ENCODE assay signal across 8 cellular contexts in genomic region chr14:83071888-83072501, GRCh38.
DNase-seq lines count a peak whose midpoint lies in the region; ATAC-seq and TF ChIP-seq lines count a peak whose summit lies in the region.

No MANE protein-coding gene starts in this region.

- peak; percentile 76 for ATAC-seq in GM19395 (IDR thresholded peaks at IDR 0.05; ENCODE audit: unreplicated experiment)
- peak; percentile 47; the same call in 1 of the 3 replicates for ATAC-seq in SK-N-SH treated with all-trans-retinoic acid at 6 μM for 48 hours
- no peak for ATAC-seq in GM18498 (IDR thresholded peaks at IDR 0.05; ENCODE audit: unreplicated experiment)

- peak; percentile 42 for TF ChIP-seq CTCF in neural cell (IDR thresholded peaks at IDR 0.05; ENCODE audit: poor library complexity, severe bottlenecking)
- no peak for TF ChIP-seq CTCF in esophagus muscularis mucosa (IDR thresholded peaks at IDR 0.05)

- no peak for TF ChIP-seq POLR2A in esophagus muscularis mucosa (IDR thresholded peaks at IDR 0.05; ENCODE audit: low read depth)

- no peaks in the 10 kb centered on the region for H3K9me2 ChIP-seq in neural cell (ENCODE audit: insufficient read depth, low read length)

- no peak overlapping the region for H3K9ac ChIP-seq in neural cell (ENCODE audit: low read length)

- TF ChIP-seq RAD21 in neural cell (conservative IDR thresholded peaks at IDR 0.05), result peak; percentile 45

- H3K36me3 ChIP-seq in neural cell (ENCODE audit: insufficient read depth, low read length) (no peaks in the 10 kb centered on the region), esophagus muscularis mucosa (no peaks in the 10 kb centered on the region)

- no peak overlapping the region for H3K4me2 ChIP-seq in neural cell (ENCODE audit: low read length)

- H3K27me3 ChIP-seq in neural cell (ENCODE audit: insufficient read depth, low read depth, low read length) (no peaks in the 10 kb centered on the region), esophagus muscularis mucosa (no peaks in the 10 kb centered on the region)

- 56% methylated on average over 5 of the region's 5 CpGs for WGBS in esophagus muscularis mucosa

- no peaks in the 10 kb centered on the region for H3K9me3 ChIP-seq in neural cell (ENCODE audit: low read length)
- peaks cover 0 to 4% (median 0%) of the 10 kb centered on the region in 4 donors for H3K9me3 ChIP-seq in esophagus muscularis mucosa

- peak; percentile 56 for DNase-seq in HT1080 (ENCODE audit: low read depth)
- no peak for DNase-seq in medulla oblongata (ENCODE audit: extremely low spot score)
- no peak for DNase-seq in activated CD4-positive, alpha-beta T cell treated with anti-CD3 and anti-CD28 coated beads for 48 hours
- no peak for DNase-seq in esophagus muscularis mucosa (ENCODE audit: extremely low spot score)

- no peaks in the 10 kb centered on the region for H3F3A ChIP-seq in neural cell (ENCODE audit: insufficient read depth, low read length, poor library complexity, severe bottlenecking)

- intact Hi-C loops in esophagus muscularis mucosa (cut with DNase I), result no loop called here

- no peak overlapping the region for H2AFZ ChIP-seq in neural cell (ENCODE audit: low read depth, low read length)

- H3K4me1 ChIP-seq in esophagus muscularis mucosa, result no peaks in the 10 kb centered on the region

- no peak for TF ChIP-seq EP300 in neural cell (conservative IDR thresholded peaks at IDR 0.05; ENCODE audit: poor library complexity, severe bottlenecking)
- TF ChIP-seq EP300 in esophagus muscularis mucosa (IDR thresholded peaks at IDR 0.05), result no peak

- no peak overlapping the region for H3K27ac ChIP-seq in neural cell (ENCODE audit: low read length)
- H3K27ac ChIP-seq in esophagus muscularis mucosa (replicated peaks in 1 of 4), result no peak overlapping the region

- H4K20me1 ChIP-seq in neural cell (ENCODE audit: insufficient read depth), result no peaks in the 10 kb centered on the region

- H3K4me3 ChIP-seq in neural cell (ENCODE audit: low read length), result no peak overlapping the region
- H3K4me3 ChIP-seq in esophagus muscularis mucosa, result no peak overlapping the region

- no peaks in the 10 kb centered on the region for H3K79me2 ChIP-seq in neural cell (replicated peaks; ENCODE audit: insufficient read depth, low read length)

TF ChIP-seq in SK-N-SH treated with all-trans-retinoic acid at 6 μM for 48 hours, 23 proteins besides CTCF, POLR2A, EP300 and RAD21 (continues in another document):
- TF ChIP-seq ARNTL (CRISPR knock-in tag; IDR thresholded peaks at IDR 0.05; ENCODE audit: borderline replicate concordance, low read depth), result no peak
- TF ChIP-seq ZNF8 (CRISPR knock-in tag; IDR thresholded peaks at IDR 0.05), result no peak
- no peak for TF ChIP-seq CSDC2 (CRISPR knock-in tag; IDR thresholded peaks at IDR 0.05)
- no peak for TF ChIP-seq OSR1 (CRISPR knock-in tag; IDR thresholded peaks at IDR 0.05)
- TF ChIP-seq, protein P1, sequence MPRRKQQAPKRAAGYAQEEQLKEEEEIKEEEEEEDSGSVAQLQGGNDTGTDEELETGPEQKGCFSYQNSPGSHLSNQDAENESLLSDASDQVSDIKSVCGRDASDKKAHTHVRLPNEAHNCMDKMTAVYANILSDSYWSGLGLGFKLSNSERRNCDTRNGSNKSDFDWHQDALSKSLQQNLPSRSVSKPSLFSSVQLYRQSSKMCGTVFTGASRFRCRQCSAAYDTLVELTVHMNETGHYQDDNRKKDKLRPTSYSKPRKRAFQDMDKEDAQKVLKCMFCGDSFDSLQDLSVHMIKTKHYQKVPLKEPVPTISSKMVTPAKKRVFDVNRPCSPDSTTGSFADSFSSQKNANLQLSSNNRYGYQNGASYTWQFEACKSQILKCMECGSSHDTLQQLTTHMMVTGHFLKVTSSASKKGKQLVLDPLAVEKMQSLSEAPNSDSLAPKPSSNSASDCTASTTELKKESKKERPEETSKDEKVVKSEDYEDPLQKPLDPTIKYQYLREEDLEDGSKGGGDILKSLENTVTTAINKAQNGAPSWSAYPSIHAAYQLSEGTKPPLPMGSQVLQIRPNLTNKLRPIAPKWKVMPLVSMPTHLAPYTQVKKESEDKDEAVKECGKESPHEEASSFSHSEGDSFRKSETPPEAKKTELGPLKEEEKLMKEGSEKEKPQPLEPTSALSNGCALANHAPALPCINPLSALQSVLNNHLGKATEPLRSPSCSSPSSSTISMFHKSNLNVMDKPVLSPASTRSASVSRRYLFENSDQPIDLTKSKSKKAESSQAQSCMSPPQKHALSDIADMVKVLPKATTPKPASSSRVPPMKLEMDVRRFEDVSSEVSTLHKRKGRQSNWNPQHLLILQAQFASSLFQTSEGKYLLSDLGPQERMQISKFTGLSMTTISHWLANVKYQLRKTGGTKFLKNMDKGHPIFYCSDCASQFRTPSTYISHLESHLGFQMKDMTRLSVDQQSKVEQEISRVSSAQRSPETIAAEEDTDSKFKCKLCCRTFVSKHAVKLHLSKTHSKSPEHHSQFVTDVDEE (CRISPR knock-in tag; IDR thresholded peaks at IDR 0.05), result no peak
- no peak for TF ChIP-seq ZNF70 (CRISPR knock-in tag; IDR thresholded peaks at IDR 0.05)
- TF ChIP-seq POU6F1 (CRISPR knock-in tag; IDR thresholded peaks at IDR 0.05; ENCODE audit: borderline replicate concordance, low read depth), result no peak
- no peak for TF ChIP-seq TOX (CRISPR knock-in tag; IDR thresholded peaks at IDR 0.05; ENCODE audit: borderline replicate concordance)

TF ChIP-seq in neural cell, 6 proteins besides CTCF, POLR2A, EP300 and RAD21:
- no peak for TF ChIP-seq MXI1 (conservative IDR thresholded peaks at IDR 0.05; ENCODE audit: poor library complexity, severe bottlenecking)
- no peak for TF ChIP-seq POLR2AphosphoS5 (IDR thresholded peaks at IDR 0.05)
- TF ChIP-seq TAF1 (IDR thresholded peaks at IDR 0.05; ENCODE audit: low read depth), result no peak
- TF ChIP-seq REST (IDR thresholded peaks at IDR 0.05; ENCODE audit: borderline replicate concordance), result no peak
- TF ChIP-seq SMC3 (conservative IDR thresholded peaks at IDR 0.05; ENCODE audit: poor library complexity), result peak; percentile 40
- TF ChIP-seq EZH2 (IDR thresholded peaks at IDR 0.05; ENCODE audit: borderline replicate concordance, insufficient read depth, low read length, poor library complexity, severe bottlenecking), result no peak
